In genomic region chr5:173055722-173055982, GRCh38 we compare ENCODE assay signal across 8 cellular contexts. TPM values are rescaled to one million over a fixed set of nuclear protein-coding genes. Genes with fewer than 3 reads are reported as not detected.
DNase-seq lines count a peak whose midpoint lies in the region; ATAC-seq, FAIRE-seq and TF ChIP-seq lines count a peak whose summit lies in the region.

No MANE protein-coding gene starts in this region.

- H3K36me3 Mint-ChIP-seq in CD8-positive, alpha-beta memory T cell, result peaks cover 0 to 27% (median 5%) of the 10 kb centered on the region in 3 donors
- H3K36me3 Mint-ChIP-seq in activated CD8-positive, alpha-beta T cell treated with anti-CD3 and anti-CD28 coated beads, Interleukin-2, amount 10 ng/mL, durations not matched to agents 7 days and 5 days (ENCODE audit: low read depth), result no peaks in the 10 kb centered on the region

- peak overlapping the region in 1 of 2 donors; percentile 85 for H3K9ac ChIP-seq in kidney (ENCODE audit: low read length in 2 of 2)

- in situ Hi-C loops in transverse colon (cut with MboI; ENCODE audit: low pct_ligation_motif_present in 1 of 4, low pct_unique_long_range_greater_than_20kb in 1 of 4, low sequenced_read_pairs in 3 of 4), result no loop called here

- 0 to 3% methylated on average over 7 to 11 of the region's 11 CpGs for WGBS in transverse colon (ENCODE audit: low coverage in 1 of 2), 2 donors

- H3K4me3 ChIP-seq in CD8-positive, alpha-beta memory T cell (ENCODE audit: low read length), result peak overlapping the region; percentile 81
- H3K4me3 ChIP-seq in HFF-Myc (replicated peaks; ENCODE audit: low read depth, low read length) (peak overlapping the region; percentile 76), kidney (ENCODE audit: low read length in 2 of 2) (peak overlapping the region; percentile 64 to 93), transverse colon (peak overlapping the region; percentile 21 to 99 (median 90))

- no peaks in the 10 kb centered on the region for H3K9me3 ChIP-seq in CD8-positive, alpha-beta memory T cell (ENCODE audit: low read length)
- H3K9me3 ChIP-seq in kidney (ENCODE audit: control insufficient read depth in 1 of 2, low read length in 2 of 2) (no peaks in the 10 kb centered on the region), transverse colon (no peaks in the 10 kb centered on the region)

- TF ChIP-seq POLR2A in transverse colon (IDR thresholded peaks at IDR 0.05), result no peak

- TF ChIP-seq EP300 in transverse colon (IDR thresholded peaks at IDR 0.05; ENCODE audit: low read depth), result no peak

- FAIRE-seq in kidney (lab: Jason Lieb, UNC), result no peak

- no peak for DNase-seq in CD8-positive, alpha-beta memory T cell
- DNase-seq in HFF-Myc (ENCODE audit: extremely low read depth, low read depth) (no peak), kidney (no peak), transverse colon (no peak), globus pallidus (ENCODE audit: low spot score) (no peak)
- DNase-seq in activated CD8-positive, alpha-beta T cell treated with anti-CD3 and anti-CD28 coated beads, Interleukin-2, amount 10 ng/mL, durations not matched to agents 7 days and 5 days, result peak; percentile 44
- no peak for DNase-seq in activated CD8-positive, alpha-beta memory T cell treated with anti-CD3 and anti-CD28 coated beads, Interleukin-2, amount 50 U/mL, for 4 hours

- no peaks in the 10 kb centered on the region for H3K27me3 ChIP-seq in CD8-positive, alpha-beta memory T cell (ENCODE audit: insufficient read depth, low read length, poor library complexity, severe bottlenecking)
- no peaks in the 10 kb centered on the region for H3K27me3 ChIP-seq in transverse colon

- H3K27me3 Mint-ChIP-seq in CD8-positive, alpha-beta memory T cell, result peaks cover 8 to 13% of the 10 kb centered on the region in 2 donors
- H3K27me3 Mint-ChIP-seq in activated CD8-positive, alpha-beta T cell treated with anti-CD3 and anti-CD28 coated beads, Interleukin-2, amount 10 ng/mL, durations not matched to agents 7 days and 5 days (ENCODE audit: low read depth), result peaks cover under 1% of the 10 kb centered on the region

- H3K4me1 ChIP-seq in CD8-positive, alpha-beta memory T cell (ENCODE audit: insufficient read depth, low read length), result peaks cover 29% of the 10 kb centered on the region
- peaks cover 0 to 9% of the 10 kb centered on the region in 2 donors for H3K4me1 ChIP-seq in kidney (ENCODE audit: control insufficient read depth in 1 of 2, insufficient read depth in 1 of 2, low read depth in 1 of 2, low read length in 2 of 2)
- H3K4me1 ChIP-seq in transverse colon, result peaks cover 6 to 33% (median 17%) of the 10 kb centered on the region in 4 donors

- intact Hi-C loops in kidney (cut with DNase I), result no loop called here
- intact Hi-C loops in transverse colon (cut with DNase I; ENCODE audit: low total_unique reads), result loop anchor here (5.0 kb wide), 1 partner anchor 73 kb away; the partner anchor contains the start of gene ATP6V0E1

- H3K4me3 Mint-ChIP-seq in CD8-positive, alpha-beta memory T cell, result peak overlapping the region; percentile 88 to 94 (median 90)
- peak overlapping the region; percentile 82 for H3K4me3 Mint-ChIP-seq in activated CD8-positive, alpha-beta T cell treated with anti-CD3 and anti-CD28 coated beads, Interleukin-2, amount 10 ng/mL, durations not matched to agents 7 days and 5 days

- no peaks in the 10 kb centered on the region for H3K9me3 Mint-ChIP-seq in CD8-positive, alpha-beta memory T cell
- H3K9me3 Mint-ChIP-seq in activated CD8-positive, alpha-beta T cell treated with anti-CD3 and anti-CD28 coated beads, Interleukin-2, amount 10 ng/mL, durations not matched to agents 7 days and 5 days (ENCODE audit: insufficient read depth), result no peaks in the 10 kb centered on the region

- POLR2A ChIA-PET in CD8-positive, alpha-beta memory T cell (lab: Charles Lee), result no interaction called here
- POLR2A ChIA-PET in activated CD8-positive, alpha-beta T cell treated with anti-CD3 and anti-CD28 coated beads, Interleukin-2, amount 10 ng/mL, durations not matched to agents 7 days and 5 days (lab: Charles Lee), result interaction anchor here (1.4 kb wide), 1 partner anchor 72 kb away, joined by 4 read pairs; the partner anchor contains the start of gene ATP6V0E1

- ATAC-seq in activated CD8-positive, alpha-beta T cell treated with anti-CD3 and anti-CD28 coated beads, Interleukin-2, amount 10 ng/mL, durations not matched to agents 7 days and 5 days, result no peak
- no peak for ATAC-seq in GM19351 (IDR thresholded peaks at IDR 0.05; ENCODE audit: unreplicated experiment)

- CTCF ChIA-PET in CD8-positive, alpha-beta memory T cell (lab: Charles Lee), result no interaction called here
- CTCF ChIA-PET in activated CD8-positive, alpha-beta T cell treated with anti-CD3 and anti-CD28 coated beads, Interleukin-2, amount 10 ng/mL, durations not matched to agents 7 days and 5 days (lab: Charles Lee), result interaction anchor here (1.0 kb wide), 1 partner anchor 72 kb away, joined by 4 read pairs; the partner anchor contains the start of gene ATP6V0E1

- H3K27ac Mint-ChIP-seq in CD8-positive, alpha-beta memory T cell, result peak overlapping the region; percentile 52 to 94 (median 90)
- H3K27ac Mint-ChIP-seq in activated CD8-positive, alpha-beta T cell treated with anti-CD3 and anti-CD28 coated beads, Interleukin-2, amount 10 ng/mL, durations not matched to agents 7 days and 5 days, result peak overlapping the region; percentile 85

- peaks cover 25 to 44% (median 36%) of the 10 kb centered on the region in 3 donors for H3K4me1 Mint-ChIP-seq in CD8-positive, alpha-beta memory T cell
- H3K4me1 Mint-ChIP-seq in activated CD8-positive, alpha-beta T cell treated with anti-CD3 and anti-CD28 coated beads, Interleukin-2, amount 10 ng/mL, durations not matched to agents 7 days and 5 days (ENCODE audit: low read depth), result peaks cover 47% of the 10 kb centered on the region

- TF ChIP-seq CTCF in HFF-Myc (IDR thresholded peaks at IDR 0.05; ENCODE audit: low read depth, low read length, missing control alignments) (no peak), kidney (IDR thresholded peaks at IDR 0.05; ENCODE audit: borderline replicate concordance, extremely low read depth, insufficient read depth) (no peak), transverse colon (IDR thresholded peaks at IDR 0.05) (no peak)

- H3K36me3 ChIP-seq in CD8-positive, alpha-beta memory T cell (ENCODE audit: insufficient read depth, low read length), result no peaks in the 10 kb centered on the region
- peaks cover 0 to 6% of the 10 kb centered on the region in 2 donors for H3K36me3 ChIP-seq in kidney (ENCODE audit: control insufficient read depth in 1 of 2, insufficient read depth in 2 of 2, low read length in 2 of 2)
- H3K36me3 ChIP-seq in transverse colon, result no peaks in the 10 kb centered on the region

- H3K27ac ChIP-seq in CD8-positive, alpha-beta memory T cell (ENCODE audit: low read depth, low read length), result peak overlapping the region; percentile 83
- H3K27ac ChIP-seq in kidney (ENCODE audit: low read depth in 2 of 2, low read length in 2 of 2) (peak overlapping the region in 1 of 2 donors; percentile 67), transverse colon (peak overlapping the region; percentile 92 to 100 (median 99))

RNA-seq across cellular contexts. Expression of gene CREBRF, which starts 0.5 kb away (rescaled TPM):
- 10 to 100 TPM; 14.3 to 14.9 TPM for total RNA-seq in CD8-positive, alpha-beta memory T cell
- 61.0 TPM for polyA plus RNA-seq in CD8-positive, alpha-beta memory T cell
- 1 to 10 TPM; 8.7 to 10.0 TPM for total RNA-seq in activated CD8-positive, alpha-beta T cell treated with anti-CD3 and anti-CD28 coated beads, Interleukin-2, amount 10 ng/mL, durations not matched to agents 7 days and 5 days
- total RNA-seq in kidney (49.7 TPM), transverse colon (10 to 100 TPM; 24.3 to 40.6 (median 32.3) TPM)
- 6.1 TPM for polyA plus RNA-seq in kidney (ENCODE audit: insufficient read depth, low read depth, low replicate concordance)
